12 cellular contexts compared by ENCODE assay signal in the genomic region with DNA sequence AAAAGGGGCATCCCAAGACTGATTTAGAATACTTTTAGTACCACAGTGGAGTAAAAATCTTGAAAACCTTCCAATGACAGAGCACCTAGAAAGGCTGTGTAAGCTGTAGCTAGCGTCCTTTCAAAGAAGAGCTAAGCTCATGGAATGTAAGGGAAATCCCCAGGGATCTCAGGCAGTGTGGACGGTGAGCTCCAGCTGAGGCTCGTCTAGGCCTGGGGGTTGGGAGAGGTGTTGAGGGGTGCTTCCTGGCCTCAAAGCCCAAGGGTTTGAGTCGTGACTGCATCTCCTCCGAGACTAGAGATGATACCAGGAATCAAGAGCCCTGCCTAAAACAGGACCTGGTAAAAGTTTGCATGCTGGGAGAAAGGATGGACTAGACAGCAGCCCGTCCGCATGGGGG. TPM values are rescaled to one million over a fixed set of nuclear protein-coding genes. Genes with fewer than 3 reads are reported as not detected.
DNase-seq lines count a peak whose midpoint lies in the region; ATAC-seq and TF ChIP-seq lines count a peak whose summit lies in the region.
"Had no signal": no experiment of that assay in that cellular context is flagged by ENCODE, and none has a peak within 500 bp of the region (broad histone marks: within the 10 kb centered on the region; RNA-seq: fewer than 3 reads in every experiment).

No MANE protein-coding gene starts in this region.

- H3K27ac ChIP-seq in osteoblast (ENCODE audit: low read depth, low read length): peak overlapping the region; percentile 60

- H3K9me3 ChIP-seq in T-helper 17 cell (ENCODE audit: control insufficient read depth, low read length, poor library complexity, severe bottlenecking) (no peaks in the 10 kb centered on the region), osteoblast (ENCODE audit: low read depth, low read length) (no peaks in the 10 kb centered on the region)

- DNase-seq in EL: peak; percentile 73
- no peak for DNase-seq in T-helper 17 cell
- peak; percentile 62 for DNase-seq in fibroblast of the aortic adventitia (ENCODE audit: low read depth)
- no peak for DNase-seq in osteoblast (ENCODE audit: insufficient read length, low spot score, missing footprints)
- no peak for DNase-seq in DMS153 (lab: John Stamatoyannopoulos, UW)
- DNase-seq in effector memory CD8-positive, alpha-beta T cell: no peak
- no peak for DNase-seq in AG20443 (ENCODE audit: low spot score)
- DNase-seq: CD8-positive, alpha-beta T cell; naive B cell; NCI-H1417 treated with DMSO at 0.1 percent for 48 hours had no signal

- peaks cover 44% of the 10 kb centered on the region for H3K4me1 ChIP-seq in osteoblast (ENCODE audit: insufficient read depth, low read length)

- peaks cover 16% of the 10 kb centered on the region for H3K27me3 Mint-ChIP-seq in T-helper 17 cell
- H3K27me3 Mint-ChIP-seq in effector memory CD8-positive, alpha-beta T cell: peaks cover 12 to 36% of the 10 kb centered on the region in 2 donors

- peak overlapping the region; percentile 38 for H3K4me2 ChIP-seq in osteoblast (ENCODE audit: insufficient read depth, low read length)

- H3K36me3 ChIP-seq in osteoblast (ENCODE audit: insufficient read depth, low read length): peaks cover 9% of the 10 kb centered on the region

- ATAC-seq in T-helper 17 cell: no peak
- ATAC-seq in effector memory CD8-positive, alpha-beta T cell (replicated peaks): no peak
- no peak for ATAC-seq in HG02885 (IDR thresholded peaks at IDR 0.05; ENCODE audit: poor library complexity, unreplicated experiment)
- ATAC-seq: CD8-positive, alpha-beta T cell; GM12878 had no signal

- no peak overlapping the region for H2AFZ ChIP-seq in osteoblast (ENCODE audit: low read length)

- no peak overlapping the region for H3K4me3 Mint-ChIP-seq in T-helper 17 cell
- no peak overlapping the region for H3K4me3 Mint-ChIP-seq in effector memory CD8-positive, alpha-beta T cell
- H3K4me3 Mint-ChIP-seq: CD8-positive, alpha-beta T cell; naive B cell had no signal

- H3K27ac Mint-ChIP-seq in T-helper 17 cell: peak overlapping the region; percentile 51
- H3K27ac Mint-ChIP-seq in effector memory CD8-positive, alpha-beta T cell: peak overlapping the region in 1 of 2 donors; percentile 16
- H3K27ac Mint-ChIP-seq: CD8-positive, alpha-beta T cell had no signal

- no peak for TF ChIP-seq CTCF in fibroblast of the aortic adventitia (IDR thresholded peaks at IDR 0.05; ENCODE audit: insufficient read depth, low read length)
- no peak for TF ChIP-seq CTCF in osteoblast (IDR thresholded peaks at IDR 0.05; ENCODE audit: extremely low read depth, low read depth, low read length)

- H3K4me3 ChIP-seq in fibroblast of the aortic adventitia (ENCODE audit: low read depth, low read length) (no peak overlapping the region), osteoblast (ENCODE audit: insufficient read depth, low read length) (no peak overlapping the region)
- H3K4me3 ChIP-seq: GM12878 had no signal

- no peaks in the 10 kb centered on the region for H3K27me3 ChIP-seq in osteoblast (ENCODE audit: insufficient read depth, low read length)

- H3K79me2 ChIP-seq in osteoblast (ENCODE audit: insufficient read depth, low read length): peaks cover 99% of the 10 kb centered on the region

- no peaks in the 10 kb centered on the region for H3K36me3 Mint-ChIP-seq in T-helper 17 cell (ENCODE audit: low read depth)
- H3K36me3 Mint-ChIP-seq in effector memory CD8-positive, alpha-beta T cell (ENCODE audit: insufficient read depth): no peaks in the 10 kb centered on the region
- H3K36me3 Mint-ChIP-seq: CD8-positive, alpha-beta T cell; naive B cell had no signal

- peaks cover 19% of the 10 kb centered on the region for H3K4me1 Mint-ChIP-seq in T-helper 17 cell
- peaks cover 0 to 4% of the 10 kb centered on the region in 2 donors for H3K4me1 Mint-ChIP-seq in effector memory CD8-positive, alpha-beta T cell (ENCODE audit: low read depth in 2 of 2)

- H4K20me1 ChIP-seq in osteoblast (ENCODE audit: insufficient read depth, low read length): peaks cover 97% of the 10 kb centered on the region

- no peaks in the 10 kb centered on the region for H3K9me3 Mint-ChIP-seq in effector memory CD8-positive, alpha-beta T cell
- H3K9me3 Mint-ChIP-seq: CD8-positive, alpha-beta T cell; naive B cell had no signal

RNA-seq across cellular contexts. Expression of gene CTIF, which starts 7.6 kb away (rescaled TPM):
- total RNA-seq in T-helper 17 cell (1 to 10 TPM; 6.1 to 7.3 TPM), fibroblast of the aortic adventitia (ENCODE audit: low replicate concordance) (29.0 and 30.7 TPM in 2 replicates), osteoblast (58.6 and 65.9 TPM in 2 replicates)

Comparison
In these comparisons a context has a peak if more than half of its experiments do, and no peak if none do; other contexts are left out.
1. DNase-seq: peak in EL (single experiment) and fibroblast of the aortic adventitia (single experiment); none in T-helper 17 cell (0 of 3), osteoblast (single experiment), DMS153 (single experiment), effector memory CD8-positive, alpha-beta T cell (0 of 3) and AG20443 (single experiment).